In genomic region chr2:195956725-195957124, GRCh38 we compare ENCODE assay signal across 37 cellular contexts.
"Had no signal": no experiment of that assay in that cellular context is flagged by ENCODE, and none has a peak within 500 bp of the region (broad histone marks: within the 10 kb centered on the region; RNA-seq: fewer than 3 reads in every experiment).

No MANE protein-coding gene starts in this region.

- H3K36me3 ChIP-seq: adrenal gland, ascending aorta, brain microvascular endothelial cell, breast epithelium, cardiac muscle cell had no signal

- DNase-seq: activated effector memory CD4-positive, alpha-beta T cell treated with anti-CD3 and anti-CD28 coated beads, Interleukin-2, amount 50 U/mL, for 16 hours; activated effector memory CD4-positive, alpha-beta T cell treated with Interleukin-2 at 50 U/mL for 16 hours; activated gamma-delta T cell; activated gamma-delta T cell treated with Interleukin-2 at 50 U/mL for 16 hours; activated naive CD4-positive, alpha-beta T cell; activated naive CD4-positive, alpha-beta T cell treated with anti-CD3 and anti-CD28 coated beads for 36 hours; activated naive CD4-positive, alpha-beta T cell treated with anti-CD3 and anti-CD28 coated beads, Interleukin-2, amount 10 ng/mL, durations not matched to agents 7 days and 5 days; activated naive CD4-positive, alpha-beta T cell treated with anti-CD3 and anti-CD28 coated beads, Interleukin-2, amount 50 U/mL, for 16 hours; activated naive CD4-positive, alpha-beta T cell treated with Interleukin-2 at 50 U/mL for 16 hours; activated naive CD8-positive, alpha-beta T cell treated with anti-CD3 and anti-CD28 coated beads for 36 hours; activated naive CD8-positive, alpha-beta T cell treated with anti-CD3 and anti-CD28 coated beads, Interleukin-2, amount 10 ng/mL, durations not matched to agents 7 days and 5 days; activated naive CD8-positive, alpha-beta T cell treated with anti-CD3 and anti-CD28 coated beads, Interleukin-2, amount 50 U/mL, for 24 hours; activated T-cell treated with anti-CD3 and anti-CD28 coated beads, Interleukin-2, amount 50 U/mL, for 1 hour; activated T-cell treated with anti-CD3 and anti-CD28 coated beads, Interleukin-2, amount 50 U/mL, for 24 hours; activated T-cell treated with anti-CD3 and anti-CD28 coated beads, Interleukin-2, amount 50 U/mL, for 4 hours; activated T-cell treated with anti-CD3 and anti-CD28 coated beads, Interleukin-2, amount 50 U/mL, for 48 hours; activated T-cell treated with anti-CD3 and anti-CD28 coated beads, Interleukin-2, amount 50 U/mL, for 72 hours; adrenal gland; amniotic stem cell; amygdala; anterior cingulate cortex; aorta; body of pancreas; brain microvascular endothelial cell; caudate nucleus; central memory CD4-positive, alpha-beta T cell; cerebellar nuclear complex had no signal

- H3K27me3 Mint-ChIP-seq: activated naive CD4-positive, alpha-beta T cell treated with anti-CD3 and anti-CD28 coated beads, Interleukin-2, amount 10 ng/mL, durations not matched to agents 7 days and 5 days; brain had no signal

- H3K9me3 Mint-ChIP-seq: activated T-helper 1 cell treated with anti-CD3 and anti-CD28 coated beads, Interleukin-12 subunit alpha, Interleukin-12 subunit beta, Interleukin-2, Interleukin-4 antibody, amounts not matched to agents 30 ng/mL and 10 ng/mL and 1 ng/mL, durations not matched to agents 14 hours and 24 hours and 36 hours; activated T-helper 2 cell treated with anti-CD3 and anti-CD28 coated beads, Interferon-gamma antibody, Interleukin-2, Interleukin-4, amounts not matched to agents 10 μg/mL and 5 μg/mL and 100 μg/mL, durations not matched to agents 14 hours and 24 hours and 36 hours had no signal

- H3K27me3 ChIP-seq: adrenal gland, ascending aorta, body of pancreas, brain microvascular endothelial cell, breast epithelium, cardiac muscle cell had no signal

- H3K4me3 ChIP-seq: adrenal gland, ascending aorta, body of pancreas, breast epithelium, cardiac muscle cell had no signal

- H3K36me3 Mint-ChIP-seq: activated naive CD4-positive, alpha-beta T cell treated with anti-CD3 and anti-CD28 coated beads, Interleukin-2, amount 10 ng/mL, durations not matched to agents 7 days and 5 days; activated naive CD8-positive, alpha-beta T cell treated with anti-CD3 and anti-CD28 coated beads for 36 hours; activated naive CD8-positive, alpha-beta T cell treated with anti-CD3 and anti-CD28 coated beads, Interleukin-2, amount 10 ng/mL, durations not matched to agents 7 days and 5 days had no signal

- H3K9me3 ChIP-seq: adrenal gland, body of pancreas had no signal

- H3K27ac Mint-ChIP-seq: activated naive CD4-positive, alpha-beta T cell treated with anti-CD3 and anti-CD28 coated beads for 36 hours; activated naive CD4-positive, alpha-beta T cell treated with anti-CD3 and anti-CD28 coated beads, Interleukin-2, amount 10 ng/mL, durations not matched to agents 7 days and 5 days; activated naive CD4-positive, alpha-beta T cell treated with anti-CD3 and anti-CD28 coated beads, Interleukin-2, amount 50 U/mL, for 24 hours; activated naive CD4-positive, alpha-beta T cell treated with anti-CD3 and anti-CD28 coated beads, Interleukin-2, amount 50 U/mL, for 72 hours; activated naive CD8-positive, alpha-beta T cell; activated naive CD8-positive, alpha-beta T cell treated with anti-CD3 and anti-CD28 coated beads for 36 hours; activated naive CD8-positive, alpha-beta T cell treated with anti-CD3 and anti-CD28 coated beads, Interleukin-2, amount 10 ng/mL, durations not matched to agents 7 days and 5 days; activated naive CD8-positive, alpha-beta T cell treated with anti-CD3 and anti-CD28 coated beads, Interleukin-2, amount 50 U/mL, for 24 hours; activated T-cell treated with anti-CD3 and anti-CD28 coated beads, Interleukin-2, amount 50 U/mL, for 24 hours; activated T-cell treated with anti-CD3 and anti-CD28 coated beads, Interleukin-2, amount 50 U/mL, for 72 hours; activated T-helper 1 cell treated with anti-CD3 and anti-CD28 coated beads, Interleukin-12 subunit alpha, Interleukin-12 subunit beta, Interleukin-2, Interleukin-4 antibody, amounts not matched to agents 30 ng/mL and 10 ng/mL and 1 ng/mL, durations not matched to agents 14 hours and 24 hours and 36 hours; activated T-helper 2 cell treated with anti-CD3 and anti-CD28 coated beads, Interferon-gamma antibody, Interleukin-2, Interleukin-4, amounts not matched to agents 10 μg/mL and 5 μg/mL and 100 μg/mL, durations not matched to agents 14 hours and 24 hours and 36 hours; brain had no signal

- H3K4me1 Mint-ChIP-seq: activated naive CD4-positive, alpha-beta T cell treated with anti-CD3 and anti-CD28 coated beads, Interleukin-2, amount 10 ng/mL, durations not matched to agents 7 days and 5 days; activated naive CD4-positive, alpha-beta T cell treated with anti-CD3 and anti-CD28 coated beads, Interleukin-2, amount 50 U/mL, for 24 hours; activated naive CD8-positive, alpha-beta T cell treated with anti-CD3 and anti-CD28 coated beads for 36 hours; activated naive CD8-positive, alpha-beta T cell treated with anti-CD3 and anti-CD28 coated beads, Interleukin-2, amount 10 ng/mL, durations not matched to agents 7 days and 5 days; activated naive CD8-positive, alpha-beta T cell treated with anti-CD3 and anti-CD28 coated beads, Interleukin-2, amount 50 U/mL, for 24 hours; brain; central memory CD8-positive, alpha-beta T cell had no signal

- H3K27ac ChIP-seq: adrenal gland, ascending aorta, body of pancreas, brain microvascular endothelial cell, breast epithelium, cardiac muscle cell had no signal

- ATAC-seq: activated naive CD4-positive, alpha-beta T cell treated with anti-CD3 and anti-CD28 coated beads, Interleukin-2, amount 50 U/mL, for 72 hours; activated naive CD8-positive, alpha-beta T cell treated with anti-CD3 and anti-CD28 coated beads, Interleukin-2, amount 50 U/mL, for 24 hours; activated T-cell treated with anti-CD3 and anti-CD28 coated beads, Interleukin-2, amount 50 U/mL, for 4 hours; activated T-cell treated with anti-CD3 and anti-CD28 coated beads, Interleukin-2, amount 50 U/mL, for 72 hours; body of pancreas had no signal

- H3K4me1 ChIP-seq: adrenal gland, ascending aorta, body of pancreas, breast epithelium had no signal

- H3K4me3 Mint-ChIP-seq: activated naive CD4-positive, alpha-beta T cell treated with anti-CD3 and anti-CD28 coated beads for 36 hours; activated naive CD4-positive, alpha-beta T cell treated with anti-CD3 and anti-CD28 coated beads, Interleukin-2, amount 10 ng/mL, durations not matched to agents 7 days and 5 days; activated naive CD4-positive, alpha-beta T cell treated with anti-CD3 and anti-CD28 coated beads, Interleukin-2, amount 50 U/mL, for 24 hours; activated naive CD8-positive, alpha-beta T cell; activated naive CD8-positive, alpha-beta T cell treated with anti-CD3 and anti-CD28 coated beads for 36 hours; activated naive CD8-positive, alpha-beta T cell treated with anti-CD3 and anti-CD28 coated beads, Interleukin-2, amount 10 ng/mL, durations not matched to agents 7 days and 5 days; activated naive CD8-positive, alpha-beta T cell treated with anti-CD3 and anti-CD28 coated beads, Interleukin-2, amount 50 U/mL, for 24 hours; activated T-cell treated with anti-CD3 and anti-CD28 coated beads, Interleukin-2, amount 50 U/mL, for 24 hours; activated T-cell treated with anti-CD3 and anti-CD28 coated beads, Interleukin-2, amount 50 U/mL, for 4 hours; activated T-cell treated with anti-CD3 and anti-CD28 coated beads, Interleukin-2, amount 50 U/mL, for 72 hours; activated T-helper 1 cell treated with anti-CD3 and anti-CD28 coated beads, Interleukin-12 subunit alpha, Interleukin-12 subunit beta, Interleukin-2, Interleukin-4 antibody, amounts not matched to agents 30 ng/mL and 10 ng/mL and 1 ng/mL, durations not matched to agents 14 hours and 24 hours and 36 hours; brain; central memory CD8-positive, alpha-beta T cell had no signal
